In the genomic region with DNA sequence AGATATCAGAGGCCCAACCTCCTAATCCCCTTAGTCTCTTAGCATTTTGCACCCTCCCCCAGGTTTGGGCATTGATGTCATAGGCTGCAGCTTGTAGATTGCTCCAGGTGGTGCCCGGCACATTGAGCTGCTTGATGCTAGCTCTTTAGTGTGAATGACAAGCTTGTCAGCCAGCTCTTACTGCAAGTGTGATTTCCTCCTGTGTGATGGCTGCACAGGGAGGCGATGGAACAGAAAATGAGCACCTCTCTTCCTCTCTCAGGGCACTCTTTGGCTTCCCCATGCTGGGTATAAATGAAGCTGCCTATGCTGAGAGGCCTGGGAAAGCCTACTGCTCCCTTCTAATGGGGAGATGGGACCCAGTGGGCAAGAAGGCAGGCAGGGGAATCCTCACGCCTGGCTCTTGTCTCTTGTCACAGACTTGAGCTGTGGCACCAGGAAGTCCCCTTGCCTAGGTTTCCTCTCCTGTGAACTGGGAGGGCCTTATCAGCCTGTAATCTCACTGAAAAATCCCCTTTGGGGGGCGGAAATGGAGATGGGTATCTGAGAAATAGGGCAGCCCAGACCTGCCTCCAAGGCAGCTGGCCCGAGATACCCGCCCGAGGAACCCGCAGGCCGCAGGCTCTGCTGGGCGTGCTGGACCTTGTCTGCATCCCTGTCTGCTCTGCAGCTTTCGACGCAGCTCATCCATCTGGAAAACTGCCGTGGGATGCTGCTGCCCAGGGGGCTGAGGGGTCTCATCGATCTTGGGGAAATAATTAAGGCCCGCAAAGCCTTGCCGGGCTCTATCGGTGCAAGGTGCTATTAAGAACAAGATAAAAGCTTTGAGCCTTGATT, we compare ENCODE assay signal across 8 cellular contexts.
A peak's percentile ranks its signal among the peaks of the same experiment; 100 is the strongest.
DNase-seq lines count a peak whose midpoint lies in the region; ATAC-seq and TF ChIP-seq lines count a peak whose summit lies in the region.

No MANE protein-coding gene starts in this region.

- no peak overlapping the region for H3T11ph ChIP-seq in H9 (ENCODE audit: low read length)

- no peak overlapping the region for H3K56ac ChIP-seq in H9 (ENCODE audit: insufficient read length, low read depth, low read length)

- peak overlapping the region; percentile 86 for H3K27ac Mint-ChIP-seq in CD4-positive, alpha-beta T cell
- peak overlapping the region; percentile 86 to 98 (median 94) for H3K27ac Mint-ChIP-seq in naive thymus-derived CD4-positive, alpha-beta T cell
- no peak overlapping the region for H3K27ac Mint-ChIP-seq in H9

- no peak overlapping the region for H3K4ac ChIP-seq in H9 (ENCODE audit: low read depth, low read length)

- DNase-seq in CD4-positive, alpha-beta T cell = peak; percentile 16 to 50 (median 28)
- peak; percentile 41 for DNase-seq in activated CD8-positive, alpha-beta memory T cell treated with anti-CD3 and anti-CD28 coated beads, Interleukin-2, amount 50 U/mL, for 4 hours
- peak; percentile 24 to 73 (median 53) for DNase-seq in naive thymus-derived CD4-positive, alpha-beta T cell
- DNase-seq in H9 (no peak), NCI-H146 (lab: John Stamatoyannopoulos, UW) (no peak), ovary (no peak), GOT3 (lab: John Stamatoyannopoulos, UW) (no peak)

- H3K9me3 Mint-ChIP-seq in CD4-positive, alpha-beta T cell = no peaks in the 10 kb centered on the region
- peaks cover 0 to 3% (median 0%) of the 10 kb centered on the region in 11 donors for H3K9me3 Mint-ChIP-seq in naive thymus-derived CD4-positive, alpha-beta T cell
- no peaks in the 10 kb centered on the region for H3K9me3 Mint-ChIP-seq in H9

- no peak overlapping the region for H4K5ac ChIP-seq in H9 (ENCODE audit: insufficient read length, low read depth, low read length)

- no peak overlapping the region for H4K91ac ChIP-seq in H9 (ENCODE audit: insufficient read length, low read depth, low read length)

- H2BK12ac ChIP-seq in H9 (ENCODE audit: insufficient read length, low read depth, low read length) = no peak overlapping the region

- peak overlapping the region; percentile 8 for H3K27ac ChIP-seq in CD4-positive, alpha-beta T cell (ENCODE audit: low read depth, low read length)
- H3K27ac ChIP-seq in naive thymus-derived CD4-positive, alpha-beta T cell (ENCODE audit: low read depth, low read length) = peak overlapping the region; percentile 58
- H3K27ac ChIP-seq in H9 (ENCODE audit: insufficient read length, low read depth, low read length) = no peak overlapping the region
- no peak overlapping the region for H3K27ac ChIP-seq in ovary

- H3K9me3 ChIP-seq in CD4-positive, alpha-beta T cell (ENCODE audit: control insufficient read depth, low read length) = no peaks in the 10 kb centered on the region
- no peaks in the 10 kb centered on the region for H3K9me3 ChIP-seq in naive thymus-derived CD4-positive, alpha-beta T cell (ENCODE audit: control insufficient read depth in 2 of 3, low read length in 3 of 3)
- H3K9me3 ChIP-seq in H9 (ENCODE audit: control insufficient read depth, low read depth, low read length) (no peaks in the 10 kb centered on the region), ovary (no peaks in the 10 kb centered on the region)

- no peak overlapping the region for H3K23ac ChIP-seq in H9 (ENCODE audit: insufficient read length, low read depth, low read length)

- no peaks in the 10 kb centered on the region for H3K27me3 Mint-ChIP-seq in CD4-positive, alpha-beta T cell
- H3K27me3 Mint-ChIP-seq in naive thymus-derived CD4-positive, alpha-beta T cell = no peaks in the 10 kb centered on the region
- H3K27me3 Mint-ChIP-seq in H9 (ENCODE audit: low read depth) = peaks cover 2% of the 10 kb centered on the region; the same call in 1 of the 2 replicates

- no peaks in the 10 kb centered on the region for H3K79me1 ChIP-seq in H9 (ENCODE audit: insufficient read depth, low read depth, low read length, poor library complexity, severe bottlenecking)

- no peaks in the 10 kb centered on the region for H3K79me2 ChIP-seq in H9 (ENCODE audit: insufficient read depth, low read length)

- peaks cover 26 to 33% of the 10 kb centered on the region in 2 donors for H3K4me1 ChIP-seq in naive thymus-derived CD4-positive, alpha-beta T cell (ENCODE audit: control insufficient read depth in 2 of 2, insufficient read depth in 2 of 2, low read length in 2 of 2)
- H3K4me1 ChIP-seq in H9 (ENCODE audit: insufficient read depth, low read length) = no peaks in the 10 kb centered on the region
- H3K4me1 ChIP-seq in ovary (ENCODE audit: insufficient read depth) = no peaks in the 10 kb centered on the region

- H3K9ac ChIP-seq in H9 (ENCODE audit: extremely low read depth, insufficient read length, low read length) = no peak overlapping the region

- no peak overlapping the region for H3K4me3 ChIP-seq in naive thymus-derived CD4-positive, alpha-beta T cell (ENCODE audit: low read length)
- no peak overlapping the region for H3K4me3 ChIP-seq in ovary

- no peak overlapping the region for H2BK15ac ChIP-seq in H9 (ENCODE audit: low read depth, low read length)

- TF ChIP-seq CTCF in CD4-positive, alpha-beta T cell (IDR thresholded peaks at IDR 0.05) = no peak
- TF ChIP-seq CTCF in H9 (conservative IDR thresholded peaks at IDR 0.05) (no peak), ovary (IDR thresholded peaks at IDR 0.05) (no peak)

- H4K20me1 ChIP-seq in H9 (ENCODE audit: control insufficient read depth, insufficient read depth, insufficient read length) = no peaks in the 10 kb centered on the region

- H2BK20ac ChIP-seq in H9 (ENCODE audit: low read depth, low read length, poor library complexity, severe bottlenecking) = no peak overlapping the region

- no peak overlapping the region for H2AK5ac ChIP-seq in H9 (ENCODE audit: insufficient read length, low read length)

- no CpG with 5 or more reads among the region's 17 CpGs for WGBS in H9 (ENCODE audit: extremely low coverage, insufficient read length, low lambda C conversion rate)
- 82 to 86% (median 84%) methylated on average over 17 of the region's 17 CpGs for WGBS in ovary, 3 donors

- peak; percentile 78 for ATAC-seq in CD4-positive, alpha-beta T cell (ENCODE audit: poor library complexity)
- peak; percentile 58 for ATAC-seq in HG03354 (IDR thresholded peaks at IDR 0.05; ENCODE audit: poor library complexity, severe bottlenecking, unreplicated experiment)
- peak; percentile 91 for ATAC-seq in naive thymus-derived CD4-positive, alpha-beta T cell

- H3K4me1 Mint-ChIP-seq in CD4-positive, alpha-beta T cell (ENCODE audit: low read depth) = peaks cover 40% of the 10 kb centered on the region
- peaks cover 28 to 59% (median 50%) of the 10 kb centered on the region in 7 donors for H3K4me1 Mint-ChIP-seq in naive thymus-derived CD4-positive, alpha-beta T cell
- peaks cover 4 to 9% of the 10 kb centered on the region in 2 experiments; a peak in 3 of 4 replicates for H3K4me1 Mint-ChIP-seq in H9

- CTCF ChIA-PET in CD4-positive, alpha-beta T cell (lab: Charles Lee) = interaction anchor here (0.8 to 1.7 kb wide), 7 partner anchors 10 to 103 kb away, joined by 3 to 7 read pairs (median 3); no protein-coding TSS in a partner anchor
- CTCF ChIA-PET in naive thymus-derived CD4-positive, alpha-beta T cell (lab: Charles Lee) = interaction anchor here (0.6 to 1.3 kb wide), 7 partner anchors 8 to 158 kb away, joined by 3 read pairs; no protein-coding TSS in a partner anchor

- no peak overlapping the region for H3K18ac ChIP-seq in H9 (ENCODE audit: insufficient read length, low read depth, low read length)

- H3K27me3 ChIP-seq in CD4-positive, alpha-beta T cell (ENCODE audit: control insufficient read depth, insufficient read depth, low read length) = no peaks in the 10 kb centered on the region
- H3K27me3 ChIP-seq in naive thymus-derived CD4-positive, alpha-beta T cell (ENCODE audit: control insufficient read depth in 2 of 2, insufficient read depth in 2 of 2, low read length in 2 of 2) = no peaks in the 10 kb centered on the region
- no peaks in the 10 kb centered on the region; the same call in 1 of the 2 replicates for H3K27me3 ChIP-seq in H9 (ENCODE audit: insufficient read depth, low read length)
- no peaks in the 10 kb centered on the region for H3K27me3 ChIP-seq in ovary

- H2AFZ ChIP-seq in H9 (ENCODE audit: low read length) = no peak overlapping the region

- no peaks in the 10 kb centered on the region for H3K36me3 ChIP-seq in naive thymus-derived CD4-positive, alpha-beta T cell (ENCODE audit: control insufficient read depth in 2 of 3, insufficient read depth in 3 of 3, low read length in 3 of 3)
- H3K36me3 ChIP-seq in ovary = no peaks in the 10 kb centered on the region

- no peak overlapping the region for H2BK5ac ChIP-seq in H9 (ENCODE audit: insufficient read length, low read length)

- H2BK120ac ChIP-seq in H9 (ENCODE audit: low read depth, low read length, poor library complexity, severe bottlenecking) = no peak overlapping the region

- H3K4me3 Mint-ChIP-seq in CD4-positive, alpha-beta T cell = peak overlapping the region; percentile 5
- peak overlapping the region; percentile 16 to 79 (median 52) for H3K4me3 Mint-ChIP-seq in naive thymus-derived CD4-positive, alpha-beta T cell
- no peak overlapping the region for H3K4me3 Mint-ChIP-seq in H9

- H3K14ac ChIP-seq in H9 (ENCODE audit: insufficient read depth, low read length) = no peak overlapping the region

- no peaks in the 10 kb centered on the region for H3K36me3 Mint-ChIP-seq in CD4-positive, alpha-beta T cell (ENCODE audit: low read depth)
- peaks cover 0 to 3% (median 0%) of the 10 kb centered on the region in 5 donors for H3K36me3 Mint-ChIP-seq in naive thymus-derived CD4-positive, alpha-beta T cell
- no peaks in the 10 kb centered on the region for H3K36me3 Mint-ChIP-seq in H9 (ENCODE audit: insufficient read depth in 1 of 3, low read depth in 3 of 3)

- intact Hi-C loops in CD4-positive, alpha-beta T cell (cut with DNase I, micrococcal nuclease) = loop anchor here in 1 of 2 experiments (1.0 to 5.0 kb wide), 2 partner anchors 44 to 46 kb away; no protein-coding TSS in a partner anchor
- intact Hi-C loops in naive thymus-derived CD4-positive, alpha-beta T cell (cut with micrococcal nuclease) = loop anchor here (1.0 to 5.0 kb wide), 6 partner anchors 15 to 149 kb away; no protein-coding TSS in a partner anchor
- intact Hi-C loops in ovary (cut with DNase I) = no loop called here

- H3K23me2 ChIP-seq in H9 (ENCODE audit: insufficient read length, low read depth, low read length, poor library complexity, severe bottlenecking) = no peaks in the 10 kb centered on the region

- no peak for TF ChIP-seq POLR2A in ovary (IDR thresholded peaks at IDR 0.05)

- no peak overlapping the region for H3K4me2 ChIP-seq in H9 (ENCODE audit: insufficient read depth, insufficient read length, low read length)

- POLR2A ChIA-PET in CD4-positive, alpha-beta T cell (lab: Charles Lee) = interaction anchor here (0.6 to 2.3 kb wide), 14 partner anchors 10 to 298 kb away, joined by 3 to 8 read pairs (median 4); no protein-coding TSS in a partner anchor
- POLR2A ChIA-PET in naive thymus-derived CD4-positive, alpha-beta T cell (lab: Charles Lee) = interaction anchor here (0.6 to 2.0 kb wide), 7 partner anchors 42 to 212 kb away, joined by 3 to 11 read pairs (median 5); no protein-coding TSS in a partner anchor

- TF ChIP-seq EP300 in ovary (IDR thresholded peaks at IDR 0.05) = no peak

- H4K8ac ChIP-seq in H9 (replicated peaks; ENCODE audit: insufficient read length, low read depth, low read length) = no peak overlapping the region

Comparison
In these comparisons a context has a peak if more than half of its experiments do, and no peak if none do; other contexts are left out.
1. DNase-seq: peak in CD4-positive, alpha-beta T cell (10 of 10), activated CD8-positive, alpha-beta memory T cell treated with anti-CD3 and anti-CD28 coated beads, Interleukin-2, amount 50 U/mL, for 4 hours (single experiment) and naive thymus-derived CD4-positive, alpha-beta T cell (9 of 9); none in H9 (single experiment), NCI-H146 (single experiment), ovary (0 of 5) and GOT3 (single experiment).
2. H3K27ac ChIP-seq: peak in CD4-positive, alpha-beta T cell (single experiment) and naive thymus-derived CD4-positive, alpha-beta T cell (single experiment); none in H9 (single experiment) and ovary (0 of 2).
3. H3K27ac Mint-ChIP-seq: peak in CD4-positive, alpha-beta T cell (single experiment) and naive thymus-derived CD4-positive, alpha-beta T cell (9 of 9); none in H9 (0 of 3).
4. H3K4me3 Mint-ChIP-seq: peak in CD4-positive, alpha-beta T cell (single experiment) and naive thymus-derived CD4-positive, alpha-beta T cell (10 of 10); none in H9 (0 of 2).
5. intact Hi-C loops: an anchor here in naive thymus-derived CD4-positive, alpha-beta T cell (1.0 to 5.0 kb wide); none called in ovary.
6. Peak in every context shown above with its lines, with median percentiles within 50 percentile points of each other: ATAC-seq.